ENCODE assay signal across 16 cellular contexts in genomic region chr12:84131076-84131475, GRCh38.
DNase-seq lines count a peak whose midpoint lies in the region; ATAC-seq and TF ChIP-seq lines count a peak whose summit lies in the region.
"Had no signal": no experiment of that assay in that cellular context is flagged by ENCODE, and none has a peak within 500 bp of the region (broad histone marks: within the 10 kb centered on the region; RNA-seq: fewer than 3 reads in every experiment).

No MANE protein-coding gene starts in this region.

- intact Hi-C loops in MCF 10A (cut with micrococcal nuclease): no loop called here
- intact Hi-C loops in breast epithelium (cut with DNase I; ENCODE audit: low total_unique reads): no loop called here
- intact Hi-C loops in thyroid gland (cut with DNase I): no loop called here

- H3K4me2 ChIP-seq in MM.1S (ENCODE audit: low read depth, low read length): no peak overlapping the region

- H3K4me1 ChIP-seq in breast epithelium (no peaks in the 10 kb centered on the region), RWPE2 (ENCODE audit: insufficient read depth, poor library complexity, severe bottlenecking) (peaks cover 11% of the 10 kb centered on the region), MM.1S (ENCODE audit: low read length) (no peaks in the 10 kb centered on the region), thyroid gland (no peaks in the 10 kb centered on the region)
- H3K4me1 ChIP-seq: colonic mucosa, upper lobe of right lung had no signal

- H3K27ac ChIP-seq in breast epithelium (no peak overlapping the region), RWPE2 (ENCODE audit: poor library complexity, severe bottlenecking) (peak overlapping the region; percentile 25), MM.1S (ENCODE audit: low read length) (no peak overlapping the region), WERI-Rb-1 (no peak overlapping the region), thyroid gland (no peak overlapping the region)
- H3K27ac ChIP-seq: colonic mucosa, upper lobe of right lung had no signal

- H3K36me3 Mint-ChIP-seq in MCF 10A (ENCODE audit: insufficient read depth, unreplicated experiment): no peaks in the 10 kb centered on the region
- H3K36me3 Mint-ChIP-seq: memory B cell had no signal

- no peak overlapping the region for H3K9ac ChIP-seq in MM.1S (ENCODE audit: low read length)

- H3K79me2 ChIP-seq in MM.1S (ENCODE audit: low read length): no peaks in the 10 kb centered on the region

- H3K9me2 ChIP-seq in MM.1S (replicated peaks; ENCODE audit: insufficient read depth, low read length): no peaks in the 10 kb centered on the region

- no peak overlapping the region for H3K27ac Mint-ChIP-seq in MCF 10A (ENCODE audit: low read depth, unreplicated experiment)
- H3K27ac Mint-ChIP-seq: activated naive CD8-positive, alpha-beta T cell treated with anti-CD3 and anti-CD28 coated beads, Interleukin-2, amount 50 U/mL, for 24 hours; memory B cell had no signal

- H3K4me3 Mint-ChIP-seq in MCF 10A (ENCODE audit: unreplicated experiment): no peak overlapping the region
- H3K4me3 Mint-ChIP-seq: activated naive CD8-positive, alpha-beta T cell treated with anti-CD3 and anti-CD28 coated beads, Interleukin-2, amount 50 U/mL, for 24 hours; memory B cell had no signal

- peak; percentile 64; the same call in 2 of the 3 replicates for ATAC-seq in RWPE2 (ENCODE audit: low read depth)
- ATAC-seq: activated naive CD8-positive, alpha-beta T cell treated with anti-CD3 and anti-CD28 coated beads, Interleukin-2, amount 50 U/mL, for 24 hours; stimulated activated naive CD8-positive, alpha-beta T cell treated with anti-CD3 and anti-CD28 coated beads, Interleukin-15, Interleukin-2, amounts not matched to agents 100 U/mL and 50 U/mL, for 24 hours; upper lobe of right lung had no signal

- TF ChIP-seq POLR2A in breast epithelium (IDR thresholded peaks at IDR 0.05) (no peak), thyroid gland (IDR thresholded peaks at IDR 0.05) (no peak)

- no peaks in the 10 kb centered on the region for H3K36me3 ChIP-seq in breast epithelium
- H3K36me3 ChIP-seq in RWPE2 (ENCODE audit: low read depth): no peaks in the 10 kb centered on the region
- H3K36me3 ChIP-seq in MM.1S (replicated peaks; ENCODE audit: insufficient read depth, low read length): no peaks in the 10 kb centered on the region
- H3K36me3 ChIP-seq in WERI-Rb-1: no peaks in the 10 kb centered on the region
- H3K36me3 ChIP-seq in thyroid gland: no peaks in the 10 kb centered on the region
- H3K36me3 ChIP-seq: colonic mucosa, upper lobe of right lung had no signal

- no peak overlapping the region for H2AFZ ChIP-seq in MM.1S (ENCODE audit: low read length)

- CTCF ChIA-PET in MCF 10A (lab: Yijun Ruan, JAX): no interaction called here

- H3K9me3 ChIP-seq in breast epithelium (no peaks in the 10 kb centered on the region), RWPE2 (ENCODE audit: severe bottlenecking) (no peaks in the 10 kb centered on the region), MM.1S (replicated peaks; ENCODE audit: insufficient read depth, low read length) (no peaks in the 10 kb centered on the region), WERI-Rb-1 (ENCODE audit: severe bottlenecking) (no peaks in the 10 kb centered on the region), thyroid gland (no peaks in the 10 kb centered on the region)
- H3K9me3 ChIP-seq: colonic mucosa, upper lobe of right lung had no signal

- no peaks in the 10 kb centered on the region for H3K27me3 Mint-ChIP-seq in MCF 10A (ENCODE audit: insufficient read depth, unreplicated experiment)
- H3K27me3 Mint-ChIP-seq: activated naive CD8-positive, alpha-beta T cell treated with anti-CD3 and anti-CD28 coated beads, Interleukin-2, amount 50 U/mL, for 24 hours; memory B cell had no signal

- H3F3A ChIP-seq in MM.1S (ENCODE audit: insufficient read depth, low read length): no peaks in the 10 kb centered on the region

- no peaks in the 10 kb centered on the region for H3K27me3 ChIP-seq in breast epithelium
- H3K27me3 ChIP-seq in RWPE2 (ENCODE audit: insufficient read depth, poor library complexity, severe bottlenecking): no peaks in the 10 kb centered on the region
- no peaks in the 10 kb centered on the region for H3K27me3 ChIP-seq in MM.1S (replicated peaks; ENCODE audit: insufficient read depth, low read length)
- H3K27me3 ChIP-seq in WERI-Rb-1 (ENCODE audit: insufficient read depth, low read depth, severe bottlenecking): no peaks in the 10 kb centered on the region
- no peaks in the 10 kb centered on the region for H3K27me3 ChIP-seq in thyroid gland
- H3K27me3 ChIP-seq: colonic mucosa, upper lobe of right lung had no signal

- DNase-seq in MCF 10A (ENCODE audit: unreplicated experiment): peak; percentile 40
- DNase-seq in breast epithelium (ENCODE audit: low spot score in 2 of 2): no peak
- DNase-seq in RWPE2 (ENCODE audit: low spot score): no peak
- peak; percentile 65 for DNase-seq in fibroblast of gingiva (ENCODE audit: low read depth)
- no peak for DNase-seq in MM.1S
- no peak for DNase-seq in effector CD8-positive, alpha-beta T cell (lab: John Stamatoyannopoulos, UW)
- no peak for DNase-seq in WERI-Rb-1
- no peak for DNase-seq in thyroid gland
- DNase-seq: activated naive CD8-positive, alpha-beta T cell treated with anti-CD3 and anti-CD28 coated beads, Interleukin-2, amount 50 U/mL, for 24 hours; colonic mucosa; kidney; NCI-H2081; NCI-H748 treated with DMSO at 0.1 percent for 48 hours; stimulated activated naive CD8-positive, alpha-beta T cell treated with anti-CD3 and anti-CD28 coated beads, Interleukin-15, Interleukin-2, amounts not matched to agents 100 U/mL and 50 U/mL, for 24 hours; upper lobe of right lung had no signal

- H3K4me1 Mint-ChIP-seq in MCF 10A (ENCODE audit: insufficient read depth, unreplicated experiment): peaks cover 4% of the 10 kb centered on the region
- H3K4me1 Mint-ChIP-seq: activated naive CD8-positive, alpha-beta T cell treated with anti-CD3 and anti-CD28 coated beads, Interleukin-2, amount 50 U/mL, for 24 hours; memory B cell had no signal

- 82 to 86% methylated on average over 2 of the region's 2 CpGs for WGBS in thyroid gland, 2 donors

- no peaks in the 10 kb centered on the region for H3K9me3 Mint-ChIP-seq in MCF 10A (ENCODE audit: unreplicated experiment)
- H3K9me3 Mint-ChIP-seq: activated naive CD8-positive, alpha-beta T cell treated with anti-CD3 and anti-CD28 coated beads, Interleukin-2, amount 50 U/mL, for 24 hours; memory B cell had no signal

- POLR2A ChIA-PET in MCF 10A (lab: Yijun Ruan, JAX): interaction anchor here (0.9 kb wide), 1 partner anchor 27 kb away, joined by 3 read pairs; no protein-coding TSS in a partner anchor

- H3K4me3 ChIP-seq in breast epithelium (no peak overlapping the region), RWPE2 (ENCODE audit: severe bottlenecking) (no peak overlapping the region), MM.1S (ENCODE audit: low read length) (no peak overlapping the region), WERI-Rb-1 (ENCODE audit: low read depth, low read length) (no peak overlapping the region), thyroid gland (replicated peaks in 1 of 3) (no peak overlapping the region)
- H3K4me3 ChIP-seq: colonic mucosa, upper lobe of right lung had no signal

- no peaks in the 10 kb centered on the region for H4K20me1 ChIP-seq in MM.1S (ENCODE audit: insufficient read depth, low read length)

- no peak for TF ChIP-seq CTCF in MCF 10A (IDR thresholded peaks at IDR 0.05; ENCODE audit: unreplicated experiment)
- no peak for TF ChIP-seq CTCF in breast epithelium (IDR thresholded peaks at IDR 0.05)
- TF ChIP-seq CTCF in RWPE2 (IDR thresholded peaks at IDR 0.05; ENCODE audit: poor library complexity, severe bottlenecking): no peak
- no peak for TF ChIP-seq CTCF in MM.1S (IDR thresholded peaks at IDR 0.05; ENCODE audit: low read length)
- no peak for TF ChIP-seq CTCF in WERI-Rb-1 (IDR thresholded peaks at IDR 0.05; ENCODE audit: low read depth, low read length)
- TF ChIP-seq CTCF in thyroid gland (IDR thresholded peaks at IDR 0.05): no peak

- BruUV-seq in MCF 10A (replicated peaks; lab: Mats Ljungman, UMichigan): no TSS peak

Comparison
In these comparisons a context has a peak if more than half of its experiments do, and no peak if none do; other contexts are left out.
1. DNase-seq: peak in MCF 10A (single experiment) and fibroblast of gingiva (single experiment); none in breast epithelium (0 of 2), RWPE2 (single experiment), MM.1S (single experiment), effector CD8-positive, alpha-beta T cell (single experiment), WERI-Rb-1 (single experiment) and thyroid gland (0 of 2).